ENCODE assay signal across 7 cellular contexts in genomic region chr19:50231821-50232220, GRCh38. TPM values are rescaled to one million over a fixed set of nuclear protein-coding genes. Genes with fewer than 3 reads are reported as not detected.
"Had no signal": no experiment of that assay in that cellular context is flagged by ENCODE, and none has a peak within 500 bp of the region (broad histone marks: within the 10 kb centered on the region; RNA-seq: fewer than 3 reads in every experiment).

No MANE protein-coding gene starts in this region.

- FAIRE-seq: H1, H54, HTR-8/SVneo had no signal

- ATAC-seq: GM23338 had no signal

- H3K4me2 ChIP-seq: GM23338 had no signal

- H2AFZ ChIP-seq: GM23338 had no signal

- H3K4me3 ChIP-seq: GM23338 had no signal

- DNase-seq: H9, HCEC 1CT had no signal

RNA-seq across cellular contexts. Expression of gene MYH14, which starts 28.4 kb away (rescaled TPM):
- polyA plus RNA-seq: IgD-negative memory B cell had no signal
